ENCODE assay signal across 15 cellular contexts in the genomic region with DNA sequence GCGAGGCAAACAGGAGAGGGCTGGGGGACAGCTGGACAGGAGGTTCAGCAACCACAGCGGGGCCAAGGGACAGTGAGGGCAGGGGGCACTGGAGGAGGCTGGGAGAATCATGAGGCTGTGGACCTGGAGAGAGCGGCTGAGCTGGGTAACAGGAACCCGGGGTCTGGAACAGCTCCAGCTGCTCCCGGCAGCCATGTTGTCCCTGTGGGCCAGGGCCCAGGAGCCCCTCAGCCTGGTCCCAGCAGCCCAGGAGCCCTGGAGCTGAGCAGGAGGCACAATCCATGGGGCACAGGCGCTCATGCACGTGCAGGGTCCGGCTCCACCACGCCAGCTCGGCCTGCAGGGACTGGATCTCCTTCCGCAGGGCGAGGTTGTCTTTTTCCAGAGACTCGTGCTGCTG. TPM values are rescaled to one million over a fixed set of nuclear protein-coding genes. Genes with fewer than 3 reads are reported as not detected.
A peak's percentile ranks its signal among the peaks of the same experiment; 100 is the strongest.
DNase-seq lines count a peak whose midpoint lies in the region; ATAC-seq and TF ChIP-seq lines count a peak whose summit lies in the region.
"Had no signal": no experiment of that assay in that cellular context is flagged by ENCODE, and none has a peak within 500 bp of the region (broad histone marks: within the 10 kb centered on the region; RNA-seq: fewer than 3 reads in every experiment).

No MANE protein-coding gene starts in this region.

- whole genome bisulfite sequencing in gastroesophageal sphincter (ENCODE audit: low coverage in 1 of 2), 2 donors: 51% methylated on average over 4 of the region's 13 CpGs; no CpG with 5 or more reads in 1 of the 2 donors
- WGBS in neuronal stem cell (ENCODE audit: extremely low coverage in 2 of 2, insufficient read length in 2 of 2, insufficient replicate concordance in 1 of 2), 2 donors: no CpG with 5 or more reads among the region's 13 CpGs

- H4K91ac ChIP-seq in neuronal stem cell (ENCODE audit: low read depth, low read length, poor library complexity): no peak overlapping the region

- H3K9me3 Mint-ChIP-seq in GM23338: no peaks in the 10 kb centered on the region
- no peaks in the 10 kb centered on the region for H3K9me3 Mint-ChIP-seq in activated naive CD4-positive, alpha-beta T cell treated with anti-CD3 and anti-CD28 coated beads, Interleukin-2, amount 50 U/mL, for 72 hours

- H3K14ac ChIP-seq in neuronal stem cell (ENCODE audit: low read length): no peak overlapping the region

- ATAC-seq in GM23338 (peak; percentile 41; the same call in 2 of the 3 replicates), gastroesophageal sphincter (no peak)
- ATAC-seq in activated naive CD4-positive, alpha-beta T cell treated with anti-CD3 and anti-CD28 coated beads, Interleukin-2, amount 50 U/mL, for 72 hours: no peak
- ATAC-seq: HCT116 had no signal

- no peak overlapping the region for H3K4ac ChIP-seq in neuronal stem cell (ENCODE audit: low read length)

- H3K36me3 ChIP-seq in GM23338 (ENCODE audit: insufficient read depth) (no peaks in the 10 kb centered on the region), gastroesophageal sphincter (peaks cover 0 to 10% of the 10 kb centered on the region in 2 donors), neuronal stem cell (replicated peaks in 1 of 2; ENCODE audit: control insufficient read depth in 2 of 2, insufficient read depth in 2 of 2, low read length in 2 of 2) (no peaks in the 10 kb centered on the region)
- H3K36me3 ChIP-seq: thoracic aorta had no signal

- H3K27ac Mint-ChIP-seq in GM23338: no peak overlapping the region
- H3K27ac Mint-ChIP-seq in activated naive CD4-positive, alpha-beta T cell treated with anti-CD3 and anti-CD28 coated beads, Interleukin-2, amount 50 U/mL, for 72 hours: peak overlapping the region in 1 of 2 donors; percentile 58

- no peaks in the 10 kb centered on the region for H3F3A ChIP-seq in GM23338 (replicated peaks; ENCODE audit: low read depth)

- H3K4me1 ChIP-seq in GM23338 (ENCODE audit: insufficient read depth) (no peaks in the 10 kb centered on the region), gastroesophageal sphincter (peaks cover 0 to 22% (median 0%) of the 10 kb centered on the region in 3 donors), neuronal stem cell (ENCODE audit: control insufficient read depth in 2 of 2, insufficient read depth in 1 of 2, low read depth in 1 of 2, low read length in 2 of 2) (peaks cover 0 to 6% of the 10 kb centered on the region in 2 donors)
- H3K4me1 ChIP-seq: pancreas had no signal

- TF ChIP-seq CTCF in GM23338 (conservative IDR thresholded peaks at IDR 0.05; ENCODE audit: low read depth in 2 of 2) (no peak), gastroesophageal sphincter (IDR thresholded peaks at IDR 0.05) (no peak)

- H3K23ac ChIP-seq in neuronal stem cell (ENCODE audit: low read depth, low read length, poor library complexity): peak overlapping the region; percentile 27

- H4K8ac ChIP-seq in neuronal stem cell (ENCODE audit: low read depth, low read length): no peak overlapping the region

- H2BK15ac ChIP-seq in neuronal stem cell (ENCODE audit: low read length): no peak overlapping the region

- H3K9me2 ChIP-seq in GM23338 (ENCODE audit: insufficient read depth): no peaks in the 10 kb centered on the region

- H3K4me3 ChIP-seq in GM23338 (no peak overlapping the region), gastroesophageal sphincter (peak overlapping the region in 1 of 2 donors; percentile 28), neuronal stem cell (ENCODE audit: low read length in 2 of 2) (no peak overlapping the region)
- H3K4me3 ChIP-seq: pancreas, thoracic aorta had no signal

- peaks cover 10% of the 10 kb centered on the region for H3K27me3 Mint-ChIP-seq in GM23338 (ENCODE audit: insufficient read depth, low read depth, poor library complexity)

- H3K9ac ChIP-seq in neuronal stem cell (ENCODE audit: low read depth, low read length, poor library complexity): no peak overlapping the region

- H2BK5ac ChIP-seq in neuronal stem cell (ENCODE audit: low read length): peak overlapping the region; percentile 42

- TF ChIP-seq POLR2A in gastroesophageal sphincter (IDR thresholded peaks at IDR 0.05): no peak

- no peaks in the 10 kb centered on the region for H3K27me3 ChIP-seq in GM23338 (ENCODE audit: insufficient read depth)
- H3K27me3 ChIP-seq in gastroesophageal sphincter: no peaks in the 10 kb centered on the region
- peaks cover 0 to 3% (median 0%) of the 10 kb centered on the region in 3 experiments for H3K27me3 ChIP-seq in neuronal stem cell (ENCODE audit: control insufficient read depth in 3 of 3, insufficient read depth in 3 of 3, low read depth in 1 of 3, low read length in 3 of 3)
- H3K27me3 ChIP-seq: pancreas had no signal

- H2AFZ ChIP-seq in GM23338 (no peak overlapping the region), neuronal stem cell (ENCODE audit: low read length) (peak overlapping the region; percentile 57)

- H3K4me1 Mint-ChIP-seq in GM23338: peaks cover 2% of the 10 kb centered on the region; the same call in 1 of the 3 replicates

- H4K20me1 ChIP-seq in GM23338 (replicated peaks; ENCODE audit: insufficient read depth): no peaks in the 10 kb centered on the region

- H3K9me3 ChIP-seq in gastroesophageal sphincter: no peaks in the 10 kb centered on the region
- no peaks in the 10 kb centered on the region for H3K9me3 ChIP-seq in neuronal stem cell (replicated peaks in 1 of 2; ENCODE audit: control insufficient read depth in 2 of 2, insufficient read depth in 1 of 2, low read depth in 1 of 2, low read length in 2 of 2)
- H3K9me3 ChIP-seq: pancreas, thoracic aorta had no signal

- H3K27ac ChIP-seq in GM23338 (ENCODE audit: low read depth) (no peak overlapping the region), gastroesophageal sphincter (peak overlapping the region in 3 of 4 donors; percentile 1 to 52 (median 32)), neuronal stem cell (replicated peaks; ENCODE audit: low read length) (no peak overlapping the region)
- H3K27ac ChIP-seq: pancreas, thoracic aorta had no signal

- H3K79me1 ChIP-seq in neuronal stem cell (ENCODE audit: low read depth, low read length): no peaks in the 10 kb centered on the region

- peak overlapping the region; percentile 33 for H2AK5ac ChIP-seq in neuronal stem cell (ENCODE audit: low read depth, low read length)

- H3K4me2 ChIP-seq in GM23338 (no peak overlapping the region), neuronal stem cell (ENCODE audit: insufficient read depth, low read length, poor library complexity, severe bottlenecking) (no peak overlapping the region)

- H3K18ac ChIP-seq in neuronal stem cell (ENCODE audit: low read length): peak overlapping the region; percentile 89

- no peak overlapping the region for H2BK120ac ChIP-seq in neuronal stem cell (ENCODE audit: low read depth, low read length)

- H3K36me3 Mint-ChIP-seq in GM23338 (ENCODE audit: low read depth): no peaks in the 10 kb centered on the region
- H3K36me3 Mint-ChIP-seq in activated naive CD4-positive, alpha-beta T cell treated with anti-CD3 and anti-CD28 coated beads, Interleukin-2, amount 50 U/mL, for 72 hours: no peaks in the 10 kb centered on the region

- no peak for TF ChIP-seq EP300 in gastroesophageal sphincter (IDR thresholded peaks at IDR 0.05)

- DNase-seq in GM23338 (ENCODE audit: low spot score) (no peak), neuronal stem cell (ENCODE audit: low spot score) (no peak), DMS79 (lab: John Stamatoyannopoulos, UW) (no peak), AML-193 (lab: John Stamatoyannopoulos, UW) (no peak)
- DNase-seq in activated naive CD4-positive, alpha-beta T cell treated with anti-CD3 and anti-CD28 coated beads, Interleukin-2, amount 50 U/mL, for 72 hours (ENCODE audit: low spot score in 2 of 2): no peak
- DNase-seq: activated gamma-delta T cell treated with Interleukin-2 at 50 U/mL for 16 hours, DMS53, Kasumi-1, NCI-H1694 treated with DMSO at 0.1 percent for 48 hours, NCI-H510A had no signal

- no peaks in the 10 kb centered on the region for H3K79me2 ChIP-seq in GM23338 (replicated peaks; ENCODE audit: insufficient read depth)

- no peak overlapping the region for H3K4me3 Mint-ChIP-seq in GM23338

- no peak overlapping the region for H2BK12ac ChIP-seq in neuronal stem cell (ENCODE audit: low read length)

RNA-seq across cellular contexts. Expression of gene BATF2, which starts 7.4 kb away (rescaled TPM):
- total RNA-seq in GM23338 (2014; rRNA removed; shearing (Covaris generic)): 0.58 and 1.6 TPM in 2 replicates
- 0.53 and 1.2 TPM in 2 replicates for polyA plus RNA-seq in GM23338 (2016; fragmentation: Nextera tagmentation; extraction: Ambion mirVana)
- total RNA-seq in gastroesophageal sphincter: 1 to 10 TPM; 1.5 to 3.4 (median 1.6) TPM
- 0.17 TPM for polyA plus RNA-seq in neuronal stem cell (2013, experiment 1 of 2)
- 0.18 TPM for polyA plus RNA-seq in neuronal stem cell (2013, experiment 2 of 2)
- total RNA-seq in activated naive CD4-positive, alpha-beta T cell treated with anti-CD3 and anti-CD28 coated beads, Interleukin-2, amount 50 U/mL, for 72 hours: not detected
- total RNA-seq: activated CD8-positive, alpha-beta memory T cell treated with anti-CD3 and anti-CD28 coated beads for 36 hours had no signal

RNA-seq across cellular contexts. Expression of gene MAJIN, which starts 17.5 kb away (rescaled TPM):
- not detected in 2 replicates for total RNA-seq in GM23338 (2014; rRNA removed; shearing (Covaris generic))
- polyA plus RNA-seq in GM23338 (2016; fragmentation: Nextera tagmentation; extraction: Ambion mirVana): not detected in 2 replicates
- not detected for total RNA-seq in gastroesophageal sphincter
- not detected for polyA plus RNA-seq in neuronal stem cell (2013, experiment 1 of 2)
- not detected for polyA plus RNA-seq in neuronal stem cell (2013, experiment 2 of 2)
- total RNA-seq in activated naive CD4-positive, alpha-beta T cell treated with anti-CD3 and anti-CD28 coated beads, Interleukin-2, amount 50 U/mL, for 72 hours: under 1 TPM in 1 of 2 donors, not detected in 1; 0.45 TPM
- total RNA-seq: activated CD8-positive, alpha-beta memory T cell treated with anti-CD3 and anti-CD28 coated beads for 36 hours; thoracic aorta had no signal

RNA-seq across cellular contexts. Expression of gene ARL2, which starts 24.5 kb away (rescaled TPM):
- 170 and 193 TPM in 2 replicates for total RNA-seq in GM23338 (2014; rRNA removed; shearing (Covaris generic))
- 216 and 236 TPM in 2 replicates for polyA plus RNA-seq in GM23338 (2016; fragmentation: Nextera tagmentation; extraction: Ambion mirVana)
- total RNA-seq in gastroesophageal sphincter: 100 to 1,000 TPM; 158 to 220 (median 179) TPM
- polyA plus RNA-seq in neuronal stem cell (2013, experiment 1 of 2): 238 TPM
- 230 TPM for polyA plus RNA-seq in neuronal stem cell (2013, experiment 2 of 2)
- total RNA-seq in activated naive CD4-positive, alpha-beta T cell treated with anti-CD3 and anti-CD28 coated beads, Interleukin-2, amount 50 U/mL, for 72 hours: 10 to 100 TPM; 82.6 to 96.1 TPM

RNA-seq across cellular contexts. Expression of gene SNX15, which starts 37.8 kb away (rescaled TPM):
- total RNA-seq in GM23338 (2014; rRNA removed; shearing (Covaris generic)): 15.6 and 21.4 TPM in 2 replicates
- polyA plus RNA-seq in GM23338 (2016; fragmentation: Nextera tagmentation; extraction: Ambion mirVana): 13.0 and 13.6 TPM in 2 replicates
- 10 to 100 TPM; 23.6 to 42.5 (median 30.1) TPM for total RNA-seq in gastroesophageal sphincter
- 15.9 TPM for polyA plus RNA-seq in neuronal stem cell (2013, experiment 1 of 2)
- polyA plus RNA-seq in neuronal stem cell (2013, experiment 2 of 2): 17.1 TPM
- total RNA-seq in activated naive CD4-positive, alpha-beta T cell treated with anti-CD3 and anti-CD28 coated beads, Interleukin-2, amount 50 U/mL, for 72 hours: 10 to 100 TPM; 12.5 to 14.5 TPM

RNA-seq across cellular contexts. Expression of gene SAC3D1, which starts 51.6 kb away (rescaled TPM):
- 30.3 and 31.1 TPM in 2 replicates for total RNA-seq in GM23338 (2014; rRNA removed; shearing (Covaris generic))
- polyA plus RNA-seq in GM23338 (2016; fragmentation: Nextera tagmentation; extraction: Ambion mirVana): 21.6 and 21.8 TPM in 2 replicates
- 10 to 100 TPM in 3 of 4 donors, 1 to 10 TPM in 1; 4.7 to 13.6 (median 12.7) TPM for total RNA-seq in gastroesophageal sphincter
- polyA plus RNA-seq in neuronal stem cell (2013, experiment 1 of 2): 12.7 TPM
- polyA plus RNA-seq in neuronal stem cell (2013, experiment 2 of 2): 12.4 TPM
- 10 to 100 TPM in 1 of 2 donors, 1 to 10 TPM in 1; 8.9 to 33.3 TPM for total RNA-seq in activated naive CD4-positive, alpha-beta T cell treated with anti-CD3 and anti-CD28 coated beads, Interleukin-2, amount 50 U/mL, for 72 hours

Comparison
In these comparisons a context has a peak if more than half of its experiments do, and no peak if none do; other contexts are left out.
1. H3K27ac ChIP-seq: peak in gastroesophageal sphincter (3 of 4); none in GM23338 (single experiment) and neuronal stem cell (single experiment).